8 cellular contexts compared by ENCODE assay signal in genomic region chr20:62793757-62794006, GRCh38. TPM values are rescaled to one million over a fixed set of nuclear protein-coding genes. Genes with fewer than 3 reads are reported as not detected.
DNase-seq lines count a peak whose midpoint lies in the region; ATAC-seq and TF ChIP-seq lines count a peak whose summit lies in the region.

No MANE protein-coding gene starts in this region.

- no peak for TF ChIP-seq POLR2A in vagina (IDR thresholded peaks at IDR 0.05)

- H3K27ac ChIP-seq in left ventricle myocardium inferior (replicated peaks) (peak overlapping the region; percentile 92), vagina (peak overlapping the region; percentile 84)

- DNase-seq in left ventricle myocardium inferior (no peak), Right ventricle myocardium superior (no peak), astrocyte of the spinal cord (ENCODE audit: low read depth, low spot score) (no peak), mesothelial cell of epicardium (ENCODE audit: low spot score in 2 of 2, unreplicated experiment in 2 of 2) (no peak), vagina (ENCODE audit: extremely low spot score in 2 of 2) (no peak), AG20443 (ENCODE audit: low spot score) (no peak), AML-193 (lab: John Stamatoyannopoulos, UW) (no peak), NCI-H82 treated with DMSO at 0.1 percent for 48 hours (lab: John Stamatoyannopoulos, UW; ENCODE audit: unreplicated experiment) (no peak)

- no peak for ATAC-seq in Right ventricle myocardium superior (ENCODE audit: poor library complexity)

- intact Hi-C loops in left ventricle myocardium inferior (cut with micrococcal nuclease): loop anchor here (5.0 to 10.0 kb wide), 2 partner anchors 126 to 289 kb away; no protein-coding TSS in a partner anchor
- intact Hi-C loops in Right ventricle myocardium superior (cut with DNase I): no loop called here
- intact Hi-C loops in vagina (cut with DNase I): loop anchor here (5.0 to 10.0 kb wide), 3 partner anchors 126 to 489 kb away; partner anchors contain the start of gene ADRM1

- peak overlapping the region; percentile 81 for H3K4me3 ChIP-seq in left ventricle myocardium inferior
- H3K4me3 ChIP-seq in astrocyte of the spinal cord (ENCODE audit: low read depth, low read length): peak overlapping the region; percentile 35
- peak overlapping the region; percentile 53 to 66 for H3K4me3 ChIP-seq in vagina

- peaks cover 1% of the 10 kb centered on the region for H3K27me3 Mint-ChIP-seq in mesothelial cell of epicardium (ENCODE audit: low read depth)

- H3K36me3 ChIP-seq in left ventricle myocardium inferior: peaks cover 12% of the 10 kb centered on the region
- H3K36me3 ChIP-seq in vagina: peaks cover 0 to 7% of the 10 kb centered on the region in 2 donors

- H3K4me1 Mint-ChIP-seq in mesothelial cell of epicardium: peaks cover 22% of the 10 kb centered on the region

- H3K36me3 Mint-ChIP-seq in mesothelial cell of epicardium: peaks cover 5% of the 10 kb centered on the region

- in situ Hi-C loops in astrocyte of the spinal cord (cut with HindIII; ENCODE audit: low sequenced_read_pairs): no loop called here

- H3K9me3 Mint-ChIP-seq in mesothelial cell of epicardium: no peaks in the 10 kb centered on the region

- no peak for TF ChIP-seq CTCF in left ventricle myocardium inferior (IDR thresholded peaks at IDR 0.05; ENCODE audit: borderline replicate concordance)
- TF ChIP-seq CTCF in astrocyte of the spinal cord (IDR thresholded peaks at IDR 0.05; ENCODE audit: low read depth, low read length): no peak
- TF ChIP-seq CTCF in mesothelial cell of epicardium (IDR thresholded peaks at IDR 0.05; ENCODE audit: unreplicated experiment): no peak
- no peak for TF ChIP-seq CTCF in vagina (IDR thresholded peaks at IDR 0.05)

- H3K9me3 ChIP-seq in left ventricle myocardium inferior (replicated peaks) (no peaks in the 10 kb centered on the region), vagina (no peaks in the 10 kb centered on the region)

- H3K4me1 ChIP-seq in left ventricle myocardium inferior: peaks cover 48% of the 10 kb centered on the region
- H3K4me1 ChIP-seq in vagina: peaks cover 26% of the 10 kb centered on the region

- H3K27me3 ChIP-seq in left ventricle myocardium inferior (ENCODE audit: low read depth): no peaks in the 10 kb centered on the region
- H3K27me3 ChIP-seq in vagina: no peaks in the 10 kb centered on the region

- peak overlapping the region; percentile 37 for H3K4me3 Mint-ChIP-seq in mesothelial cell of epicardium

- no peak overlapping the region for H3K27ac Mint-ChIP-seq in mesothelial cell of epicardium

RNA-seq across cellular contexts. Expression of gene MRGBP, which starts 2.6 kb away (rescaled TPM):
- total RNA-seq in left ventricle myocardium inferior: 9.8 TPM
- 10.2 TPM for total RNA-seq in Right ventricle myocardium superior
- total RNA-seq in mesothelial cell of epicardium: 18.4 to 20.8 TPM (median 20.4 TPM) in 3 replicates
- 10.6 TPM for total RNA-seq in vagina

RNA-seq across cellular contexts. Expression of gene OGFR, which starts 11.0 kb away (rescaled TPM):
- total RNA-seq in left ventricle myocardium inferior: 19.2 TPM
- 17.8 TPM for total RNA-seq in Right ventricle myocardium superior
- 56.2 to 58.4 TPM (median 56.5 TPM) in 3 replicates for total RNA-seq in mesothelial cell of epicardium
- 43.7 TPM for total RNA-seq in vagina

RNA-seq across cellular contexts. Expression of gene COL9A3, which starts 23.2 kb away (rescaled TPM):
- total RNA-seq in left ventricle myocardium inferior (2.1 TPM), Right ventricle myocardium superior (2.7 TPM), mesothelial cell of epicardium (573 to 576 TPM (median 576 TPM) in 3 replicates), vagina (1.2 TPM)

Comparison
In these comparisons a context has a peak if more than half of its experiments do, and no peak if none do; other contexts are left out.
1. RNA of gene COL9A3, which starts 23.2 kb away (total RNA-seq): 573 to 576 TPM in mesothelial cell of epicardium; 2.7 TPM in Right ventricle myocardium superior (single experiment), 2.1 TPM in left ventricle myocardium inferior (single experiment) and 1.2 TPM in vagina (single experiment); every median in the first group is over 100 times any median in the second.
2. Peak in every context shown above with its lines, with median percentiles within 50 percentile points of each other: H3K4me3 ChIP-seq.